Comparison of ENCODE assay signal across 17 cellular contexts in the genomic region with DNA sequence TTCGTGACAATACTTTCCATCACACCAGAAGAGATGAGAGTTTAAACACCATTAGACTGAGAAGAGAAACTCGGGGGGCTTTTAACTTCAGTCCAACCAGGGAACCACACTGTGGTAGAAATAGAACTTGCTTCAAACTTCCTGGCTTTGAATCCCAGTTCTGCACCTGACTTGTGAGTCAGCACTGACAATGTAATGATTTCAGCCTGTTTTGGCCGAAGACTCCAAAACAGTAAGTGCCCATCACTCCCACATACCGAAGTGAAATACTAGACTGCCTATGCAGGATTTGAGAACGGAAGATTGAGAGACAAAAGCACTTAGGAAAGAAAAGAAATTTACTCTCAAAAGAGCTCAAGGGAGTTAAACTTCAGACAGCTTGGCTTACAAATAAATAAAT. TPM values are rescaled to one million over a fixed set of nuclear protein-coding genes. Genes with fewer than 3 reads are reported as not detected.
DNase-seq lines count a peak whose midpoint lies in the region; TF ChIP-seq lines count a peak whose summit lies in the region.
"Had no signal": no experiment of that assay in that cellular context is flagged by ENCODE, and none has a peak within 500 bp of the region (broad histone marks: within the 10 kb centered on the region; RNA-seq: fewer than 3 reads in every experiment).

No MANE protein-coding gene starts in this region.

- 68% methylated on average over 5 of the region's 5 CpGs for WGBS in mammary epithelial cell (ENCODE audit: low coverage, missing lambda C conversion rate)
- 83 to 89% methylated on average over 1 to 5 of the region's 5 CpGs for WGBS in endodermal cell (ENCODE audit: insufficient coverage in 1 of 2, insufficient read length in 1 of 2), 2 experiments

- H3K4me3 ChIP-seq in MG63, result no peak overlapping the region
- no peak overlapping the region for H3K4me3 ChIP-seq in mammary epithelial cell (replicated peaks in 1 of 3; ENCODE audit: insufficient read depth in 1 of 3, low read depth in 2 of 3, low read length in 3 of 3)
- no peak overlapping the region for H3K4me3 ChIP-seq in kidney epithelial cell (ENCODE audit: low read depth, low read length)
- no peak overlapping the region for H3K4me3 ChIP-seq in endodermal cell (ENCODE audit: low read length)
- H3K4me3 ChIP-seq in PC-9, result no peak overlapping the region
- H3K4me3 ChIP-seq: cardiac muscle cell, HAP-1, left lung, spleen had no signal

- H4K20me1 ChIP-seq in mammary epithelial cell (ENCODE audit: insufficient read depth, low read length) (no peaks in the 10 kb centered on the region), PC-9 (ENCODE audit: insufficient read depth) (no peaks in the 10 kb centered on the region)

- H3K4me3 Mint-ChIP-seq in Calu3 (ENCODE audit: low read depth, unreplicated experiment) (no peak overlapping the region), endodermal cell (no peak overlapping the region)
- H3K4me3 Mint-ChIP-seq in activated naive CD4-positive, alpha-beta T cell treated with anti-CD3 and anti-CD28 coated beads for 36 hours, result no peak overlapping the region
- H3K4me3 Mint-ChIP-seq: activated T-cell treated with anti-CD3 and anti-CD28 coated beads, Interleukin-2, amount 50 U/mL, for 72 hours; neural crest cell had no signal

- no peak overlapping the region for H3K27ac ChIP-seq in mammary epithelial cell (ENCODE audit: insufficient read depth, low read depth, low read length)
- H3K27ac ChIP-seq in endodermal cell (ENCODE audit: low read depth, low read length), result no peak overlapping the region
- H3K27ac ChIP-seq in PC-9, result no peak overlapping the region
- H3K27ac ChIP-seq: cardiac muscle cell, left lung, spleen had no signal

- H3K36me3 Mint-ChIP-seq in Calu3 (ENCODE audit: insufficient read depth, unreplicated experiment) (no peaks in the 10 kb centered on the region), endodermal cell (ENCODE audit: low read depth) (no peaks in the 10 kb centered on the region)
- H3K36me3 Mint-ChIP-seq in activated naive CD4-positive, alpha-beta T cell treated with anti-CD3 and anti-CD28 coated beads for 36 hours (ENCODE audit: low read depth), result no peaks in the 10 kb centered on the region

- no peaks in the 10 kb centered on the region for H3F3A ChIP-seq in PC-9 (ENCODE audit: insufficient read depth, low read depth)

- H3K27me3 ChIP-seq in MG63, result no peaks in the 10 kb centered on the region
- no peaks in the 10 kb centered on the region for H3K27me3 ChIP-seq in mammary epithelial cell (ENCODE audit: insufficient read depth, low read length)
- no peaks in the 10 kb centered on the region for H3K27me3 ChIP-seq in kidney epithelial cell (ENCODE audit: control insufficient read depth, insufficient read depth, low read length)
- no peaks in the 10 kb centered on the region for H3K27me3 ChIP-seq in endodermal cell (ENCODE audit: control insufficient read depth, insufficient read depth, low read length, poor library complexity, severe bottlenecking)
- H3K27me3 ChIP-seq in PC-9 (ENCODE audit: insufficient read depth, low read depth), result no peaks in the 10 kb centered on the region
- H3K27me3 ChIP-seq: cardiac muscle cell, left lung, spleen had no signal

- H3K36me3 ChIP-seq in MG63, result no peaks in the 10 kb centered on the region
- H3K36me3 ChIP-seq in mammary epithelial cell (ENCODE audit: insufficient read depth, low read length), result no peaks in the 10 kb centered on the region
- no peaks in the 10 kb centered on the region for H3K36me3 ChIP-seq in kidney epithelial cell (ENCODE audit: control insufficient read depth, insufficient read depth, low read length)
- no peaks in the 10 kb centered on the region for H3K36me3 ChIP-seq in endodermal cell (ENCODE audit: control insufficient read depth, insufficient read depth, low read length)
- H3K36me3 ChIP-seq in PC-9 (ENCODE audit: low read depth), result no peaks in the 10 kb centered on the region
- H3K36me3 ChIP-seq: cardiac muscle cell, left lung, spleen had no signal

- peaks cover 11% of the 10 kb centered on the region for H3K4me1 ChIP-seq in mammary epithelial cell (ENCODE audit: insufficient read depth, low read length)
- H3K4me1 ChIP-seq in endodermal cell (ENCODE audit: control insufficient read depth, insufficient read depth, low read length), result peaks cover 10% of the 10 kb centered on the region
- H3K4me1 ChIP-seq in PC-9 (replicated peaks; ENCODE audit: insufficient read depth), result no peaks in the 10 kb centered on the region; the same call in 1 of the 2 replicates
- H3K4me1 ChIP-seq: HAP-1 had no signal

- peaks cover 53% of the 10 kb centered on the region for H3K4me1 Mint-ChIP-seq in Calu3 (ENCODE audit: low read depth, unreplicated experiment)
- H3K4me1 Mint-ChIP-seq in endodermal cell, result peaks cover 14% of the 10 kb centered on the region
- no peaks in the 10 kb centered on the region for H3K4me1 Mint-ChIP-seq in activated naive CD4-positive, alpha-beta T cell treated with anti-CD3 and anti-CD28 coated beads for 36 hours (ENCODE audit: low read depth)
- H3K4me1 Mint-ChIP-seq: neural crest cell had no signal

- H3K79me2 ChIP-seq in mammary epithelial cell (ENCODE audit: insufficient read depth, low read length) (no peaks in the 10 kb centered on the region), PC-9 (ENCODE audit: low read depth) (no peaks in the 10 kb centered on the region)

- no peak overlapping the region for H3K27ac Mint-ChIP-seq in Calu3 (ENCODE audit: unreplicated experiment)
- H3K27ac Mint-ChIP-seq in endodermal cell, result no peak overlapping the region
- H3K27ac Mint-ChIP-seq in activated naive CD4-positive, alpha-beta T cell treated with anti-CD3 and anti-CD28 coated beads for 36 hours, result no peak overlapping the region
- H3K27ac Mint-ChIP-seq: activated T-cell treated with anti-CD3 and anti-CD28 coated beads, Interleukin-2, amount 50 U/mL, for 72 hours had no signal

- no peaks in the 10 kb centered on the region for H3K9me2 ChIP-seq in PC-9 (ENCODE audit: insufficient read depth)

- BruUV-seq in mammary epithelial cell (replicated peaks; lab: Mats Ljungman, UMichigan), result no TSS peak
- no TSS peak for BruUV-seq in Calu3 (replicated peaks; lab: Mats Ljungman, UMichigan)
- BruUV-seq in PC-9 (replicated peaks; lab: Mats Ljungman, UMichigan), result no TSS peak

- in situ Hi-C loops in mammary epithelial cell (cut with MboI; ENCODE audit: low sequenced_read_pairs in 2 of 2), result no loop called here

- H3K9me3 Mint-ChIP-seq in Calu3 (ENCODE audit: low read depth, unreplicated experiment) (no peaks in the 10 kb centered on the region), endodermal cell (peaks cover 2% of the 10 kb centered on the region)
- no peaks in the 10 kb centered on the region for H3K9me3 Mint-ChIP-seq in activated naive CD4-positive, alpha-beta T cell treated with anti-CD3 and anti-CD28 coated beads for 36 hours
- H3K9me3 Mint-ChIP-seq: neural crest cell had no signal

- intact Hi-C loops in mammary epithelial cell (cut with micrococcal nuclease) (no loop called here), Calu3 (cut with micrococcal nuclease; ENCODE audit: unreplicated experiment) (no loop called here), PC-9 (cut with micrococcal nuclease; ENCODE audit: unreplicated experiment) (loop anchor here (5.0 kb wide), 1 partner anchor 266 kb away; no protein-coding TSS in a partner anchor)
- intact Hi-C loops in activated naive CD4-positive, alpha-beta T cell treated with anti-CD3 and anti-CD28 coated beads for 36 hours (cut with micrococcal nuclease), result no loop called here

- POLR2A ChIA-PET in PC-9 (lab: Charles Lee; ENCODE audit: unreplicated experiment), result no interaction called here

- H3K9me3 ChIP-seq in MG63 (no peaks in the 10 kb centered on the region), mammary epithelial cell (replicated peaks; ENCODE audit: insufficient read depth, low read length) (no peaks in the 10 kb centered on the region), endodermal cell (ENCODE audit: control insufficient read depth, low read length) (no peaks in the 10 kb centered on the region), PC-9 (ENCODE audit: insufficient read depth, low read depth) (no peaks in the 10 kb centered on the region)
- H3K9me3 ChIP-seq: left lung, spleen had no signal

- no peaks in the 10 kb centered on the region for H3K27me3 Mint-ChIP-seq in Calu3 (ENCODE audit: unreplicated experiment)
- H3K27me3 Mint-ChIP-seq in endodermal cell (ENCODE audit: insufficient read depth), result no peaks in the 10 kb centered on the region
- peaks cover 2% of the 10 kb centered on the region for H3K27me3 Mint-ChIP-seq in activated naive CD4-positive, alpha-beta T cell treated with anti-CD3 and anti-CD28 coated beads for 36 hours (ENCODE audit: low read depth)

- no peak overlapping the region for H2AFZ ChIP-seq in mammary epithelial cell (ENCODE audit: low read depth, low read length)
- H2AFZ ChIP-seq in PC-9, result no peak overlapping the region

- CTCF ChIA-PET in mammary epithelial cell (lab: Charles Lee; ENCODE audit: low non-redundant PET), result no interaction called here
- CTCF ChIA-PET in Calu3 (lab: Charles Lee), result no interaction called here
- CTCF ChIA-PET in activated naive CD4-positive, alpha-beta T cell treated with anti-CD3 and anti-CD28 coated beads for 36 hours (lab: Charles Lee), result no interaction called here
- CTCF ChIA-PET in PC-9 (lab: Charles Lee), result interaction anchor here (1.6 kb wide), 1 partner anchor 304 kb away, joined by 3 read pairs; no protein-coding TSS in a partner anchor

- dilution Hi-C loops in mammary epithelial cell (cut with HindIII; ENCODE audit: low sequenced_read_pairs), result no loop called here

- TF ChIP-seq CTCF in mammary epithelial cell (conservative IDR thresholded peaks at IDR 0.05 in 1 of 2, IDR thresholded peaks at IDR 0.05 in 1 of 2; ENCODE audit: extremely low read depth in 1 of 2, insufficient read depth in 1 of 2, low read depth in 1 of 2, low read length in 2 of 2), result no peak
- no peak for TF ChIP-seq CTCF in kidney epithelial cell (IDR thresholded peaks at IDR 0.05; ENCODE audit: insufficient read depth, low read length, poor library complexity, severe bottlenecking)
- no peak for TF ChIP-seq CTCF in Calu3 (IDR thresholded peaks at IDR 0.05; ENCODE audit: unreplicated experiment)
- no peak for TF ChIP-seq CTCF in endodermal cell (conservative IDR thresholded peaks at IDR 0.05)
- TF ChIP-seq CTCF in PC-9 (conservative IDR thresholded peaks at IDR 0.05), result no peak

- H3K4me2 ChIP-seq in mammary epithelial cell (ENCODE audit: insufficient read depth, low read depth, low read length) (no peak overlapping the region), PC-9 (no peak overlapping the region)

- DNase-seq in A172 (ENCODE audit: low spot score) (peak; percentile 75), MG63 (peak; percentile 65), mammary epithelial cell (peak; percentile 73), kidney epithelial cell (ENCODE audit: low read depth) (peak; percentile 84), Calu3 (no peak), endodermal cell (no peak), PC-9 (no peak)
- no peak for DNase-seq in activated naive CD4-positive, alpha-beta T cell treated with anti-CD3 and anti-CD28 coated beads for 36 hours
- DNase-seq: activated CD4-positive, alpha-beta T cell treated with anti-CD3 and anti-CD28 coated beads for 1 hour; activated T-cell treated with anti-CD3 and anti-CD28 coated beads, Interleukin-2, amount 50 U/mL, for 72 hours; left lung; NCI-H146; spleen; trophoblast cell had no signal

- no peak overlapping the region for H3K9ac ChIP-seq in mammary epithelial cell (ENCODE audit: insufficient read depth, low read length)
- no peak overlapping the region for H3K9ac ChIP-seq in endodermal cell (ENCODE audit: extremely low read depth, low read length, poor library complexity, severe bottlenecking)

RNA-seq across cellular contexts. Expression of gene C2CD4B, which starts 27.0 kb away (rescaled TPM):
- total RNA-seq in A172 (2014; rRNA removed; shearing (Covaris generic)), result not detected in 2 replicates
- not detected in 2 replicates for total RNA-seq in MG63 (2014; rRNA removed; shearing (Covaris generic); ENCODE audit: low replicate concordance)
- total RNA-seq in mammary epithelial cell (not detected), kidney epithelial cell (0.13 and 1.2 TPM in 2 replicates), Calu3 (2022) (18.8 and 29.9 TPM in 2 replicates), endodermal cell (under 1 TPM; 0.22 to 0.66 TPM), PC-9 (2021) (not detected in 2 replicates)
- polyA plus RNA-seq in mammary epithelial cell, result not detected
- polyA minus RNA-seq in mammary epithelial cell, result not detected
- polyA plus RNA-seq in endodermal cell (2013, experiment 1 of 2), result 0.18 TPM
- polyA plus RNA-seq in endodermal cell (2013, experiment 2 of 2), result 0.29 TPM
- under 1 TPM in 1 of 2 experiments, not detected in 1; 0.20 TPM for total RNA-seq in activated naive CD4-positive, alpha-beta T cell treated with anti-CD3 and anti-CD28 coated beads for 36 hours
- total RNA-seq: neural crest cell had no signal
- polyA plus RNA-seq: cardiac muscle cell had no signal

Comparison
In these comparisons a context has a peak if more than half of its experiments do, and no peak if none do; other contexts are left out.
1. DNase-seq: peak in A172 (single experiment), MG63 (single experiment), mammary epithelial cell (single experiment) and kidney epithelial cell (single experiment); none in Calu3 (single experiment), endodermal cell (single experiment), activated naive CD4-positive, alpha-beta T cell treated with anti-CD3 and anti-CD28 coated beads for 36 hours (single experiment) and PC-9 (0 of 2).